1 cellular context compared by ENCODE assay signal in genomic region chr20:50111829-50112495, GRCh38.
A peak's percentile ranks its signal among the peaks of the same experiment; 100 is the strongest.
TF ChIP-seq lines count a peak whose summit lies in the region.

No MANE protein-coding gene starts in this region.

TF ChIP-seq in K562, 482 proteins besides CTCF, POLR2A, EP300 and RAD21:
- 0 out of 4 replicates have a peak, but pooled peaks of 1 of the 2 experiments have one; percentile 2 for TF ChIP-seq ZNF639 (CRISPR knock-in tag; conservative IDR thresholded peaks at IDR 0.05 in 1 of 2, IDR thresholded peaks at IDR 0.05 in 1 of 2)
- no peak for TF ChIP-seq HLTF (IDR thresholded peaks at IDR 0.05)
- TF ChIP-seq MXI1 (IDR thresholded peaks at IDR 0.05; ENCODE audit: low read depth, low read length) = 0 out of 2 replicates have a peak, but pooled peaks have one; percentile 6
- TF ChIP-seq ZNF197 (CRISPR knock-in tag; IDR thresholded peaks at IDR 0.05; ENCODE audit: low read depth) = 0 out of 2 replicates have a peak, but pooled peaks have one; percentile 6
- no peak for TF ChIP-seq ZKSCAN8 (CRISPR knock-in tag; IDR thresholded peaks at IDR 0.05)
- no peak for TF ChIP-seq KDM1A (IDR thresholded peaks at IDR 0.05)
- no peak for TF ChIP-seq STAT5B (CRISPR knock-in tag; IDR thresholded peaks at IDR 0.05)
- TF ChIP-seq HMBOX1 (IDR thresholded peaks at IDR 0.05) = no peak
- TF ChIP-seq NFIX (CRISPR knock-in tag; IDR thresholded peaks at IDR 0.05; ENCODE audit: low read depth) = no peak
- TF ChIP-seq ZNF3 (CRISPR knock-in tag; IDR thresholded peaks at IDR 0.05) = no peak
- TF ChIP-seq THAP12 (CRISPR knock-in tag; IDR thresholded peaks at IDR 0.05) = no peak
- TF ChIP-seq BRD9 (IDR thresholded peaks at IDR 0.05; ENCODE audit: low read depth, partially characterized antibody) = no peak
